18 cellular contexts compared by ENCODE assay signal in the genomic region with DNA sequence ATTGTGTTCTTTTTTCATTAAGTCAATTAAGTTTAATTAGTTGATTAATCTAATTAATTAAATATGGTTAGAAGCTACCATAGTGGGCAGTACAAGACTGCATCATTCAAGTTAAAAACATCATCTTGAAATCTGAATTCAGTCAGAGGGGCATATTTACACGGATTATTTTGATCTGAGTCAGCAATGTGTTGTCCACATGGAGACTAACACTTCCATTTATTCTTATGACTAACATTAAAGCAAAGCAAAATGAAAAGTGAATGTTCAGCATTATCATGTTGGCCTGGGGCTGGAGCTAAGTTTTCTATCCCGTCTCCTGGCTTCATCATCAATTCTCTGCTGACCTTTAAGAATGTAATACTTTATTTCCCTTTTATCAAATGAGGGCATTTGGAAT. TPM values are rescaled to one million over a fixed set of nuclear protein-coding genes. Genes with fewer than 3 reads are reported as not detected.
DNase-seq lines count a peak whose midpoint lies in the region; ATAC-seq and TF ChIP-seq lines count a peak whose summit lies in the region.
"Had no signal": no experiment of that assay in that cellular context is flagged by ENCODE, and none has a peak within 500 bp of the region (broad histone marks: within the 10 kb centered on the region; RNA-seq: fewer than 3 reads in every experiment).

No MANE protein-coding gene starts in this region.

- peaks cover 87 to 96% of the 10 kb centered on the region in 2 experiments for H3K4me1 ChIP-seq in neutrophil (ENCODE audit: control insufficient read depth in 1 of 2, insufficient read depth in 1 of 2, low read depth in 1 of 2, low read length in 1 of 2)

- ATAC-seq in CD4-positive, alpha-beta T cell (ENCODE audit: poor library complexity) = no peak
- ATAC-seq in GM21367 (IDR thresholded peaks at IDR 0.05; ENCODE audit: unreplicated experiment) = no peak
- ATAC-seq: activated CD8-positive, alpha-beta memory T cell treated with anti-CD3 and anti-CD28 coated beads, Interleukin-2, amount 10 ng/mL, durations not matched to agents 7 days and 5 days; left cardiac atrium; Right ventricle myocardium inferior; stimulated activated naive CD8-positive, alpha-beta T cell treated with anti-CD3 and anti-CD28 coated beads, Interleukin-15, amount 100 ng/mL, for 72 hours had no signal

- H3K4me1 Mint-ChIP-seq in CD4-positive, alpha-beta T cell (ENCODE audit: low read depth) = peaks cover 99% of the 10 kb centered on the region

- TF ChIP-seq CTCF in CD4-positive, alpha-beta T cell (IDR thresholded peaks at IDR 0.05) = no peak
- TF ChIP-seq CTCF in cardiac fibroblast (IDR thresholded peaks at IDR 0.05; ENCODE audit: low read depth, low read length) = no peak
- no peak for TF ChIP-seq CTCF in neutrophil (IDR thresholded peaks at IDR 0.05)

- H3K27me3 ChIP-seq in CD4-positive, alpha-beta T cell (ENCODE audit: control insufficient read depth, insufficient read depth, low read length) = no peaks in the 10 kb centered on the region
- no peaks in the 10 kb centered on the region for H3K27me3 ChIP-seq in neutrophil
- H3K27me3 ChIP-seq: sigmoid colon had no signal

- peak overlapping the region; percentile 81 for H3K27ac Mint-ChIP-seq in CD4-positive, alpha-beta T cell
- H3K27ac Mint-ChIP-seq: activated CD8-positive, alpha-beta memory T cell treated with anti-CD3 and anti-CD28 coated beads, Interleukin-2, amount 10 ng/mL, durations not matched to agents 7 days and 5 days; nephron; stimulated activated naive CD8-positive, alpha-beta T cell treated with anti-CD3 and anti-CD28 coated beads, Interleukin-15, amount 100 ng/mL, for 72 hours had no signal

- H3K9me3 Mint-ChIP-seq in CD4-positive, alpha-beta T cell = no peaks in the 10 kb centered on the region
- H3K9me3 Mint-ChIP-seq: IgD-negative memory B cell, nephron had no signal

- H3K9me3 ChIP-seq in CD4-positive, alpha-beta T cell (ENCODE audit: control insufficient read depth, low read length) = no peaks in the 10 kb centered on the region
- no peaks in the 10 kb centered on the region for H3K9me3 ChIP-seq in neutrophil
- H3K9me3 ChIP-seq: sigmoid colon had no signal

- no peak for DNase-seq in CD4-positive, alpha-beta T cell
- DNase-seq in M059J (ENCODE audit: low read depth) = peak; percentile 86
- DNase-seq in cardiac fibroblast (ENCODE audit: low read depth in 2 of 2) = peak; percentile 75 to 89
- DNase-seq in NCI-H1694 treated with DMSO at 0.1 percent for 48 hours (lab: John Stamatoyannopoulos, UW) = no peak
- no peak for DNase-seq in amniotic stem cell (lab: John Stamatoyannopoulos, UW)
- DNase-seq in NCI-H1694 (lab: John Stamatoyannopoulos, UW) = no peak
- DNase-seq: activated CD8-positive, alpha-beta memory T cell treated with anti-CD3 and anti-CD28 coated beads, Interleukin-2, amount 10 ng/mL, durations not matched to agents 7 days and 5 days; head of caudate nucleus; left cardiac atrium; NCI-H1105; NCI-H69; sigmoid colon; stimulated activated naive CD8-positive, alpha-beta T cell treated with anti-CD3 and anti-CD28 coated beads, Interleukin-15, amount 100 ng/mL, for 72 hours had no signal

- intact Hi-C loops in CD4-positive, alpha-beta T cell (cut with DNase I, micrococcal nuclease) = no loop called here

- H3K4me3 ChIP-seq in cardiac fibroblast (replicated peaks in 1 of 2; ENCODE audit: low read depth in 2 of 2, low read length in 2 of 2) (no peak overlapping the region), neutrophil (ENCODE audit: low read depth in 1 of 2, low read length in 1 of 2) (no peak overlapping the region)
- H3K4me3 ChIP-seq: sigmoid colon had no signal

- peaks cover 12% of the 10 kb centered on the region for H3K36me3 ChIP-seq in neutrophil
- H3K36me3 ChIP-seq: sigmoid colon had no signal

- POLR2A ChIA-PET in CD4-positive, alpha-beta T cell (lab: Charles Lee) = interaction anchor here (1.0 to 2.5 kb wide), 3 partner anchors 14 to 17 kb away, joined by 4 to 9 read pairs (median 8); partner anchors contain the start of gene FLI1

- H3K27ac ChIP-seq in CD4-positive, alpha-beta T cell (ENCODE audit: low read depth, low read length) = no peak overlapping the region
- peak overlapping the region; percentile 95 for H3K27ac ChIP-seq in neutrophil

- CTCF ChIA-PET in CD4-positive, alpha-beta T cell (lab: Charles Lee) = interaction anchor here (0.8 to 2.5 kb wide), 7 partner anchors 8 to 46 kb away, joined by 3 to 9 read pairs (median 4); no protein-coding TSS in a partner anchor

- H3K27me3 Mint-ChIP-seq in CD4-positive, alpha-beta T cell = no peaks in the 10 kb centered on the region
- H3K27me3 Mint-ChIP-seq: activated CD8-positive, alpha-beta memory T cell treated with anti-CD3 and anti-CD28 coated beads, Interleukin-2, amount 10 ng/mL, durations not matched to agents 7 days and 5 days; IgD-negative memory B cell; stimulated activated naive CD8-positive, alpha-beta T cell treated with anti-CD3 and anti-CD28 coated beads, Interleukin-15, amount 100 ng/mL, for 72 hours had no signal

- H3K4me3 Mint-ChIP-seq in CD4-positive, alpha-beta T cell = no peak overlapping the region
- H3K4me3 Mint-ChIP-seq: activated CD8-positive, alpha-beta memory T cell treated with anti-CD3 and anti-CD28 coated beads, Interleukin-2, amount 10 ng/mL, durations not matched to agents 7 days and 5 days; nephron; stimulated activated naive CD8-positive, alpha-beta T cell treated with anti-CD3 and anti-CD28 coated beads, Interleukin-15, amount 100 ng/mL, for 72 hours had no signal

- H3K36me3 Mint-ChIP-seq in CD4-positive, alpha-beta T cell (ENCODE audit: low read depth) = peaks cover 60% of the 10 kb centered on the region
- H3K36me3 Mint-ChIP-seq: IgD-negative memory B cell had no signal

RNA-seq across cellular contexts. Expression of gene FLI1, which starts 17.3 kb away (rescaled TPM):
- total RNA-seq in CD4-positive, alpha-beta T cell = 10 to 100 TPM; 56.6 to 60.4 TPM
- 9.6 and 12.0 TPM in 2 replicates for total RNA-seq in M059J (2014; rRNA removed; shearing (Covaris generic))

Comparison
In these comparisons a context has a peak if more than half of its experiments do, and no peak if none do; other contexts are left out.
1. DNase-seq: peak in M059J (single experiment) and cardiac fibroblast (2 of 2); none in CD4-positive, alpha-beta T cell (0 of 10), NCI-H1694 treated with DMSO at 0.1 percent for 48 hours (single experiment), amniotic stem cell (single experiment) and NCI-H1694 (single experiment).